In genomic region chr6:131955876-131956275, GRCh38 we compare ENCODE assay signal across 19 cellular contexts. TPM values are rescaled to one million over a fixed set of nuclear protein-coding genes. Genes with fewer than 3 reads are reported as not detected.
"Had no signal": no experiment of that assay in that cellular context is flagged by ENCODE, and none has a peak within 500 bp of the region (broad histone marks: within the 10 kb centered on the region; RNA-seq: fewer than 3 reads in every experiment).

No MANE protein-coding gene starts in this region.

- H3K9me3 Mint-ChIP-seq: activated CD4-positive, alpha-beta memory T cell treated with anti-CD3 and anti-CD28 coated beads, Interleukin-2, amount 10 ng/mL, durations not matched to agents 7 days and 5 days; activated T-cell treated with anti-CD3 and anti-CD28 coated beads, Interleukin-2, amount 50 U/mL, for 4 hours had no signal

- H3K27me3 ChIP-seq: right atrium auricular region, upper lobe of left lung had no signal

- ATAC-seq: activated CD4-positive, alpha-beta T cell treated with anti-CD3 and anti-CD28 coated beads for 36 hours; activated T-cell treated with anti-CD3 and anti-CD28 coated beads, Interleukin-2, amount 50 U/mL, for 4 hours; left lung; naive thymus-derived CD8-positive, alpha-beta T cell; T-helper 17 cell had no signal

- H3K9me3 ChIP-seq: left lung, neutrophil, right atrium auricular region, upper lobe of left lung had no signal

- H3K4me3 Mint-ChIP-seq: activated CD4-positive, alpha-beta memory T cell treated with anti-CD3 and anti-CD28 coated beads, Interleukin-2, amount 10 ng/mL, durations not matched to agents 7 days and 5 days; activated CD4-positive, alpha-beta T cell treated with anti-CD3 and anti-CD28 coated beads for 36 hours; activated T-cell treated with anti-CD3 and anti-CD28 coated beads, Interleukin-2, amount 50 U/mL, for 4 hours; naive thymus-derived CD8-positive, alpha-beta T cell; T-helper 17 cell had no signal

- H3K36me3 ChIP-seq: left lung, neutrophil, right atrium auricular region, upper lobe of left lung, WERI-Rb-1 had no signal

- H3K27me3 Mint-ChIP-seq: progenitor cell of endocrine pancreas had no signal

- H3K27ac Mint-ChIP-seq: activated CD4-positive, alpha-beta memory T cell treated with anti-CD3 and anti-CD28 coated beads, Interleukin-2, amount 10 ng/mL, durations not matched to agents 7 days and 5 days; activated CD4-positive, alpha-beta T cell treated with anti-CD3 and anti-CD28 coated beads for 36 hours; naive thymus-derived CD8-positive, alpha-beta T cell; progenitor cell of endocrine pancreas; T-helper 17 cell had no signal

- DNase-seq: activated CD4-positive, alpha-beta memory T cell treated with anti-CD3 and anti-CD28 coated beads, Interleukin-2, amount 10 ng/mL, durations not matched to agents 7 days and 5 days; activated CD4-positive, alpha-beta T cell treated with anti-CD3 and anti-CD28 coated beads for 36 hours; activated effector memory CD4-positive, alpha-beta T cell treated with Interleukin-2 at 50 U/mL for 16 hours; activated naive CD4-positive, alpha-beta T cell treated with anti-CD3 and anti-CD28 coated beads, Interleukin-2, amount 50 U/mL, for 16 hours; activated T-cell treated with anti-CD3 and anti-CD28 coated beads, Interleukin-2, amount 50 U/mL, for 4 hours; kidney; left lung; mammary epithelial cell; naive thymus-derived CD8-positive, alpha-beta T cell; small intestine; stimulated activated CD4-positive, alpha-beta T cell treated with anti-CD3 and anti-CD28 coated beads, Interleukin-4, amount 100 ng/mL, for 4 hours; stimulated activated CD8-positive, alpha-beta memory T cell treated with anti-CD3 and anti-CD28 coated beads, Interleukin-4, amount 100 ng/mL, for 48 hours; stimulated activated naive CD4-positive, alpha-beta T cell treated with Interleukin-2 at 50 U/mL for 16 hours; T-helper 17 cell; upper lobe of left lung; WERI-Rb-1 had no signal

- H3K27ac ChIP-seq: neutrophil, WERI-Rb-1 had no signal

- H3K4me3 ChIP-seq: left lung, right atrium auricular region, upper lobe of left lung had no signal

RNA-seq across cellular contexts. Expression of gene CCN2, which starts 4.7 kb away (rescaled TPM):
- total RNA-seq: activated CD4-positive, alpha-beta memory T cell treated with anti-CD3 and anti-CD28 coated beads, Interleukin-2, amount 10 ng/mL, durations not matched to agents 7 days and 5 days; activated CD4-positive, alpha-beta T cell treated with anti-CD3 and anti-CD28 coated beads for 36 hours had no signal
- polyA plus RNA-seq: naive thymus-derived CD8-positive, alpha-beta T cell had no signal
